14 cellular contexts compared by ENCODE assay signal in the genomic region with DNA sequence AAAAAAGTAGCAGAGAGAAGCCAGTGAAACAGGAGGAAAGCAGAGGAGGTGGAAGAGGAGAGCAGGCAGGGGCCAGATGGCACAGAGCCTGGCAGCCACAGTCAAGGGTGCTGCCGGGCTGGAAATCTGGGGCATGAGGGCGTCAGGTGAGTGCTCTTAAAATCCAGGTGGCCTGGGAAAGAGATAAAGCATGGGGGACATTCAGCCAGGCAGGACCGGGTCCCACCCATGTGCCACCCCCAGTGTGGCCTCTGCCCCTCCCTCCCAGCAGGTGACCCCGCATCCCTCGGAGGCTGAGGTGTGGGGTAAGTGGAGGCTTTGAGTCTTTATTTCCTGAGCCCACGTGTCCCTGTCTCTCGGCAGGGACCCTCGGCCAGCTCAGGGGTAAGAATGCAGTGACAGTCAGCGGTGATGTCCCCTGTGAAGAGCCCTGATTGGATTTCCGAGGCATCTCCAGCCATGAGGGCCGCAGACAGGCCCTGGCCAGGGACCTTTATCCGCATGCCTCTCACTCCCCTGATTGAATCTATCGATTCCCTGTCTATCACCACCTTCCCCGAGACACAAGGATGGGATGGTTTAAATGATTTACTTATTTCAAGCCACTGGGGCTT. TPM values are rescaled to one million over a fixed set of nuclear protein-coding genes. Genes with fewer than 3 reads are reported as not detected.
DNase-seq lines count a peak whose midpoint lies in the region; ATAC-seq lines count a peak whose summit lies in the region.
"Had no signal": no experiment of that assay in that cellular context is flagged by ENCODE, and none has a peak within 500 bp of the region (broad histone marks: within the 10 kb centered on the region; RNA-seq: fewer than 3 reads in every experiment).

No MANE protein-coding gene starts in this region.

- no peak overlapping the region for H2BK120ac ChIP-seq in mesendoderm (ENCODE audit: low read depth, low read length)

- peaks cover 60% of the 10 kb centered on the region for H3K27me3 Mint-ChIP-seq in activated naive CD4-positive, alpha-beta T cell treated with anti-CD3 and anti-CD28 coated beads, Interleukin-2, amount 10 ng/mL, durations not matched to agents 7 days and 5 days

- H3K79me1 ChIP-seq in mesendoderm (ENCODE audit: low read length) = no peaks in the 10 kb centered on the region

- no peak overlapping the region for H3K23ac ChIP-seq in mesendoderm (ENCODE audit: low read length)

- no peak overlapping the region for H3K56ac ChIP-seq in mesendoderm (ENCODE audit: low read length)

- H3K4me1 ChIP-seq in mesendoderm (ENCODE audit: control insufficient read depth, low read depth, low read length) = no peaks in the 10 kb centered on the region

- H3K79me2 ChIP-seq in mesendoderm (ENCODE audit: control insufficient read depth, insufficient read depth, low read length) = no peaks in the 10 kb centered on the region

- H3K27ac Mint-ChIP-seq in activated naive CD4-positive, alpha-beta T cell treated with anti-CD3 and anti-CD28 coated beads, Interleukin-2, amount 10 ng/mL, durations not matched to agents 7 days and 5 days = no peak overlapping the region

- H3K36me3 ChIP-seq in mesendoderm (ENCODE audit: control insufficient read depth, insufficient read depth, low read length) = no peaks in the 10 kb centered on the region

- H3K4me2 ChIP-seq in mesendoderm (ENCODE audit: low read length) = no peak overlapping the region

- no peak overlapping the region for H3K4me3 ChIP-seq in mesendoderm (ENCODE audit: low read length)
- H3K4me3 ChIP-seq: K562 had no signal

- no peak overlapping the region for H2BK15ac ChIP-seq in mesendoderm (replicated peaks; ENCODE audit: low read depth)

- DNase-seq in activated effector memory CD4-positive, alpha-beta T cell treated with anti-CD3 and anti-CD28 coated beads, Interleukin-2, amount 50 U/mL, for 16 hours = peak; percentile 37
- DNase-seq in activated effector memory CD4-positive, alpha-beta T cell treated with Interleukin-2 at 50 U/mL for 16 hours = no peak
- peak; percentile 97 for DNase-seq in NCI-H2171 treated with DMSO at 0.1 percent for 48 hours (lab: John Stamatoyannopoulos, UW)
- DNase-seq in mesendoderm = peak; percentile 47
- no peak for DNase-seq in GM19240 (ENCODE audit: insufficient read length, low spot score)
- DNase-seq in activated naive CD4-positive, alpha-beta T cell treated with anti-CD3 and anti-CD28 coated beads, Interleukin-2, amount 10 ng/mL, durations not matched to agents 7 days and 5 days = no peak
- no peak for DNase-seq in ACHN
- DNase-seq: NCI-H1436 treated with DMSO at 0.1 percent for 48 hours; NCI-H526 treated with DMSO at 0.1 percent for 48 hours; NK-92 treated with Interleukin-12 subunit alpha and Interleukin-12 subunit beta, amount 100 ng/mL, for 24 hours; SHP77 had no signal

- H4K5ac ChIP-seq in mesendoderm (ENCODE audit: low read length) = no peak overlapping the region

- H3K4me1 Mint-ChIP-seq in activated naive CD4-positive, alpha-beta T cell treated with anti-CD3 and anti-CD28 coated beads, Interleukin-2, amount 10 ng/mL, durations not matched to agents 7 days and 5 days = no peaks in the 10 kb centered on the region

- no peak overlapping the region for H3K27ac ChIP-seq in mesendoderm (ENCODE audit: low read depth, low read length)
- H3K27ac ChIP-seq: C4-2B had no signal

- H3K9ac ChIP-seq in mesendoderm (ENCODE audit: low read length) = no peak overlapping the region

- in situ Hi-C loops in ACHN (cut with HindIII; ENCODE audit: low pct_ligation_motif_present, low pct_unique_long_range_greater_than_20kb, low sequenced_read_pairs) = no loop called here

- no peak overlapping the region for H2BK5ac ChIP-seq in mesendoderm (ENCODE audit: low read length)

- H2AK5ac ChIP-seq in mesendoderm (ENCODE audit: low read length) = no peak overlapping the region

- no peaks in the 10 kb centered on the region for H3K27me3 ChIP-seq in mesendoderm (ENCODE audit: insufficient read depth, low read length, poor library complexity)

- H4K8ac ChIP-seq in mesendoderm (ENCODE audit: low read depth, low read length) = no peak overlapping the region

- H3K4ac ChIP-seq in mesendoderm (ENCODE audit: low read depth, low read length) = no peak overlapping the region

- H3K18ac ChIP-seq in mesendoderm (ENCODE audit: low read length) = no peak overlapping the region

- no peak overlapping the region for H3K4me3 Mint-ChIP-seq in activated naive CD4-positive, alpha-beta T cell treated with anti-CD3 and anti-CD28 coated beads, Interleukin-2, amount 10 ng/mL, durations not matched to agents 7 days and 5 days

- whole genome bisulfite sequencing in mesendoderm (ENCODE audit: extremely low coverage, insufficient coverage, low lambda C conversion rate) = no CpG with 5 or more reads among the region's 14 CpGs

- H3K9me3 Mint-ChIP-seq in activated naive CD4-positive, alpha-beta T cell treated with anti-CD3 and anti-CD28 coated beads, Interleukin-2, amount 10 ng/mL, durations not matched to agents 7 days and 5 days = no peaks in the 10 kb centered on the region

- no peak for ATAC-seq in GM19324 (IDR thresholded peaks at IDR 0.05; ENCODE audit: low FRiP score, unreplicated experiment)
- ATAC-seq: K562 had no signal

- H3K36me3 Mint-ChIP-seq in activated naive CD4-positive, alpha-beta T cell treated with anti-CD3 and anti-CD28 coated beads, Interleukin-2, amount 10 ng/mL, durations not matched to agents 7 days and 5 days = no peaks in the 10 kb centered on the region

- CTCF ChIA-PET in activated naive CD4-positive, alpha-beta T cell treated with anti-CD3 and anti-CD28 coated beads, Interleukin-2, amount 10 ng/mL, durations not matched to agents 7 days and 5 days (lab: Charles Lee) = interaction anchor here (0.7 kb wide), 1 partner anchor 1669 kb away, joined by 3 read pairs; no protein-coding TSS in a partner anchor

RNA-seq across cellular contexts. Expression of a gene that starts 33.8 kb away (rescaled TPM):
- 42.8 TPM for polyA plus RNA-seq in mesendoderm (2013, experiment 1 of 2)
- polyA plus RNA-seq in mesendoderm (2013, experiment 2 of 2) = 40.6 TPM
- polyA plus RNA-seq: K562 had no signal

Comparison
In these comparisons a context has a peak if more than half of its experiments do, and no peak if none do; other contexts are left out.
1. DNase-seq: peak in activated effector memory CD4-positive, alpha-beta T cell treated with anti-CD3 and anti-CD28 coated beads, Interleukin-2, amount 50 U/mL, for 16 hours (single experiment), NCI-H2171 treated with DMSO at 0.1 percent for 48 hours (single experiment) and mesendoderm (single experiment); none in activated effector memory CD4-positive, alpha-beta T cell treated with Interleukin-2 at 50 U/mL for 16 hours (single experiment), GM19240 (single experiment), activated naive CD4-positive, alpha-beta T cell treated with anti-CD3 and anti-CD28 coated beads, Interleukin-2, amount 10 ng/mL, durations not matched to agents 7 days and 5 days (single experiment) and ACHN (single experiment).